In genomic region chr2:101830555-101830954, GRCh38 we compare ENCODE assay signal across 8 cellular contexts.
DNase-seq lines count a peak whose midpoint lies in the region; ATAC-seq and TF ChIP-seq lines count a peak whose summit lies in the region.

No MANE protein-coding gene starts in this region.

- H3K4me3 Mint-ChIP-seq in central memory CD8-positive, alpha-beta T cell = no peak overlapping the region

- no peaks in the 10 kb centered on the region for H3K9me3 ChIP-seq in osteoblast (ENCODE audit: low read depth, low read length)

- peak overlapping the region; percentile 75 for H3K27ac Mint-ChIP-seq in central memory CD8-positive, alpha-beta T cell (ENCODE audit: low read depth)

- peaks cover 59% of the 10 kb centered on the region for H3K36me3 ChIP-seq in osteoblast (ENCODE audit: insufficient read depth, low read length)

- H4K20me1 ChIP-seq in osteoblast (ENCODE audit: insufficient read depth, low read length) = peaks cover 12% of the 10 kb centered on the region

- DNase-seq in HK-2 (ENCODE audit: unreplicated experiment) (peak; percentile 27), osteoblast (ENCODE audit: insufficient read length, low spot score, missing footprints) (no peak), pons (ENCODE audit: low spot score) (no peak), NCI-H1105 treated with DMSO at 0.1 percent for 48 hours (lab: John Stamatoyannopoulos, UW) (no peak)
- DNase-seq in central memory CD8-positive, alpha-beta T cell (ENCODE audit: low spot score in 2 of 2) = no peak
- DNase-seq in activated CD8-positive, alpha-beta memory T cell treated with anti-CD3 and anti-CD28 coated beads, Interleukin-2, amount 50 U/mL, for 4 hours = no peak

- H3K9me3 Mint-ChIP-seq in central memory CD8-positive, alpha-beta T cell = no peaks in the 10 kb centered on the region

- H3K4me1 ChIP-seq in osteoblast (ENCODE audit: insufficient read depth, low read length) = peaks cover 59% of the 10 kb centered on the region

- peaks cover 47% of the 10 kb centered on the region for H3K4me1 Mint-ChIP-seq in central memory CD8-positive, alpha-beta T cell

- no peak overlapping the region for H2AFZ ChIP-seq in osteoblast (ENCODE audit: low read length)

- peak overlapping the region; percentile 95 for H3K27ac ChIP-seq in osteoblast (ENCODE audit: low read depth, low read length)

- H3K27me3 Mint-ChIP-seq in central memory CD8-positive, alpha-beta T cell = no peaks in the 10 kb centered on the region

- no peaks in the 10 kb centered on the region for H3K27me3 ChIP-seq in osteoblast (ENCODE audit: insufficient read depth, low read length)

- no peak overlapping the region for H3K4me3 ChIP-seq in osteoblast (ENCODE audit: insufficient read depth, low read length)

- peaks cover 37% of the 10 kb centered on the region for H3K36me3 Mint-ChIP-seq in central memory CD8-positive, alpha-beta T cell (ENCODE audit: insufficient read depth)

- H3K79me2 ChIP-seq in osteoblast (ENCODE audit: insufficient read depth, low read length) = peaks cover 74% of the 10 kb centered on the region

- no peak for TF ChIP-seq CTCF in osteoblast (IDR thresholded peaks at IDR 0.05; ENCODE audit: extremely low read depth, low read depth, low read length)

- no peak overlapping the region for H3K4me2 ChIP-seq in osteoblast (ENCODE audit: insufficient read depth, low read length)

- peak; percentile 65 for ATAC-seq in GM18511 (IDR thresholded peaks at IDR 0.05; ENCODE audit: unreplicated experiment)
- no peak for ATAC-seq in central memory CD8-positive, alpha-beta T cell (replicated peaks; ENCODE audit: extremely low read depth, poor library complexity, severe bottlenecking)
- no peak for ATAC-seq in HG03378 (IDR thresholded peaks at IDR 0.05; ENCODE audit: unreplicated experiment)
